In the genomic region with DNA sequence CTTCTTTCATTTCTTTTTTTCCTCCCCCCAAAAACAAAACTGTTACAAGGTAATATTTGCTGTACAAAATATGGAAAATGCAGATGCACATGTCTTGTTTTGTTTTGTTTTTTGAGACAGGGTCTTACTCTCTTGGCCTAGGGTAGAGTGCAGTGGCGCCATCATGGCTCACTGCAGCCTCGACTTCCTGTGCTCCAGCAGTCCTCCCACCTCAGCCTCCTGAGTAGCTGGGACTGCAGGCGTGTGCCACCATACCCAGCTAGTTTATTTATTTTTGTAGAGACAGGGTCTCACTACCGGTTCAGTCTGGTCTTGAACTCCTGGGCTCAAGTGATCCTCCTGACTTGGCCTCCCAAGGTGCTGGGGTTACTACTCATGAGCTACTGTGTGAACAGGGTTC, we compare ENCODE assay signal across 21 cellular contexts. TPM values are rescaled to one million over a fixed set of nuclear protein-coding genes. Genes with fewer than 3 reads are reported as not detected.
DNase-seq lines count a peak whose midpoint lies in the region; ATAC-seq and TF ChIP-seq lines count a peak whose summit lies in the region.
"Had no signal": no experiment of that assay in that cellular context is flagged by ENCODE, and none has a peak within 500 bp of the region (broad histone marks: within the 10 kb centered on the region; RNA-seq: fewer than 3 reads in every experiment).

No MANE protein-coding gene starts in this region.

- H3K4me3 ChIP-seq in breast epithelium: no peak overlapping the region
- H3K4me3 ChIP-seq: esophagus squamous epithelium, Peyer's patch, SJSA1, stomach had no signal

- H3K27me3 Mint-ChIP-seq in MCF 10A (ENCODE audit: insufficient read depth, unreplicated experiment): no peaks in the 10 kb centered on the region
- no peaks in the 10 kb centered on the region; the same call in 1 of the 2 replicates for H3K27me3 Mint-ChIP-seq in HFFc6 (ENCODE audit: insufficient read depth)
- H3K27me3 Mint-ChIP-seq in central memory CD8-positive, alpha-beta T cell: no peaks in the 10 kb centered on the region
- no peaks in the 10 kb centered on the region for H3K27me3 Mint-ChIP-seq in stimulated activated naive CD8-positive, alpha-beta T cell treated with anti-CD3 and anti-CD28 coated beads, Interleukin-15, amount 100 ng/mL, for 72 hours
- H3K27me3 Mint-ChIP-seq: activated B cell treated with CpG ODN at 0.5 μM for 24 hours, progenitor cell of endocrine pancreas, type B pancreatic cell had no signal

- H3K4me1 ChIP-seq in breast epithelium: no peaks in the 10 kb centered on the region
- H3K4me1 ChIP-seq: SJSA1 had no signal

- intact Hi-C loops in MCF 10A (cut with micrococcal nuclease): no loop called here
- intact Hi-C loops in breast epithelium (cut with DNase I; ENCODE audit: low total_unique reads): no loop called here

- no peak for TF ChIP-seq POLR2A in breast epithelium (IDR thresholded peaks at IDR 0.05)

- H3K27me3 ChIP-seq in breast epithelium: no peaks in the 10 kb centered on the region
- H3K27me3 ChIP-seq: esophagus squamous epithelium, Peyer's patch, SJSA1, stomach had no signal

- DNase-seq in MCF 10A (ENCODE audit: unreplicated experiment) (no peak), breast epithelium (ENCODE audit: low spot score in 2 of 2) (no peak), HFFc6 (no peak)
- no peak for DNase-seq in central memory CD8-positive, alpha-beta T cell (ENCODE audit: low spot score in 2 of 2)
- no peak for DNase-seq in stimulated activated naive CD8-positive, alpha-beta T cell treated with anti-CD3 and anti-CD28 coated beads, Interleukin-15, amount 100 ng/mL, for 72 hours
- no peak for DNase-seq in stimulated activated CD4-positive, alpha-beta T cell treated with anti-CD3 and anti-CD28 coated beads, Interleukin-4, amount 100 ng/mL, for 24 hours
- DNase-seq: activated B cell treated with CpG ODN at 0.5 μM for 24 hours; activated gamma-delta T cell treated with Interleukin-2 at 50 U/mL for 16 hours; COR-L47; esophagus squamous epithelium; H9; left colon; NCI-H1105; NCI-H2081; NK-92 treated with Interleukin-12 subunit alpha and Interleukin-12 subunit beta, amount 100 ng/mL, for 24 hours; Peyer's patch; stomach had no signal

- POLR2A ChIA-PET in MCF 10A (lab: Yijun Ruan, JAX): interaction anchor here (1.1 to 2.8 kb wide), 3 partner anchors 11 to 15 kb away, joined by 4 to 21 read pairs (median 5); a partner anchor contains a TSS

- H3K4me1 Mint-ChIP-seq in MCF 10A (ENCODE audit: insufficient read depth, unreplicated experiment) (peaks cover 41% of the 10 kb centered on the region), HFFc6 (ENCODE audit: low read depth) (peaks cover 29% of the 10 kb centered on the region)
- H3K4me1 Mint-ChIP-seq in central memory CD8-positive, alpha-beta T cell: peaks cover 88% of the 10 kb centered on the region
- H3K4me1 Mint-ChIP-seq in stimulated activated naive CD8-positive, alpha-beta T cell treated with anti-CD3 and anti-CD28 coated beads, Interleukin-15, amount 100 ng/mL, for 72 hours: peaks cover 92% of the 10 kb centered on the region

- CTCF ChIA-PET in MCF 10A (lab: Yijun Ruan, JAX): interaction anchor here (0.7 to 9.1 kb wide), 6 partner anchors 10 to 1904 kb away, joined by 3 to 73 read pairs (median 4); a partner anchor contains a TSS

- H3K4me3 Mint-ChIP-seq in MCF 10A (ENCODE audit: unreplicated experiment): no peak overlapping the region
- no peak overlapping the region for H3K4me3 Mint-ChIP-seq in HFFc6
- H3K4me3 Mint-ChIP-seq in central memory CD8-positive, alpha-beta T cell: no peak overlapping the region
- H3K4me3 Mint-ChIP-seq in stimulated activated naive CD8-positive, alpha-beta T cell treated with anti-CD3 and anti-CD28 coated beads, Interleukin-15, amount 100 ng/mL, for 72 hours: peak overlapping the region; percentile 16 to 32
- H3K4me3 Mint-ChIP-seq: activated B cell treated with CpG ODN at 0.5 μM for 24 hours, H9, type B pancreatic cell had no signal

- H3K36me3 Mint-ChIP-seq in MCF 10A (ENCODE audit: insufficient read depth, unreplicated experiment) (peaks cover 46% of the 10 kb centered on the region), HFFc6 (ENCODE audit: low read depth) (peaks cover 35% of the 10 kb centered on the region)
- peaks cover 21% of the 10 kb centered on the region for H3K36me3 Mint-ChIP-seq in central memory CD8-positive, alpha-beta T cell (ENCODE audit: insufficient read depth)

- BruUV-seq in MCF 10A (replicated peaks; lab: Mats Ljungman, UMichigan): no TSS peak

- no peak for TF ChIP-seq CTCF in MCF 10A (IDR thresholded peaks at IDR 0.05; ENCODE audit: unreplicated experiment)
- no peak for TF ChIP-seq CTCF in breast epithelium (IDR thresholded peaks at IDR 0.05)
- TF ChIP-seq CTCF in HFFc6 (IDR thresholded peaks at IDR 0.05): no peak

- ATAC-seq in central memory CD8-positive, alpha-beta T cell (replicated peaks; ENCODE audit: extremely low read depth, poor library complexity, severe bottlenecking): no peak
- peak; percentile 21 for ATAC-seq in stimulated activated naive CD8-positive, alpha-beta T cell treated with anti-CD3 and anti-CD28 coated beads, Interleukin-15, amount 100 ng/mL, for 72 hours
- ATAC-seq in HG03378 (IDR thresholded peaks at IDR 0.05; ENCODE audit: unreplicated experiment): no peak
- ATAC-seq: left colon had no signal

- no peak overlapping the region for H3K27ac ChIP-seq in breast epithelium
- H3K27ac ChIP-seq: esophagus squamous epithelium, Peyer's patch, SJSA1, stomach had no signal

- no peaks in the 10 kb centered on the region for H3K36me3 ChIP-seq in breast epithelium
- H3K36me3 ChIP-seq: Peyer's patch, stomach had no signal

- H3K27ac Mint-ChIP-seq in MCF 10A (ENCODE audit: low read depth, unreplicated experiment): peak overlapping the region; percentile 42
- peak overlapping the region; percentile 21; the same call in 1 of the 2 replicates for H3K27ac Mint-ChIP-seq in HFFc6
- H3K27ac Mint-ChIP-seq in central memory CD8-positive, alpha-beta T cell (ENCODE audit: low read depth): peak overlapping the region; percentile 47
- peak overlapping the region; percentile 42 to 73 for H3K27ac Mint-ChIP-seq in stimulated activated naive CD8-positive, alpha-beta T cell treated with anti-CD3 and anti-CD28 coated beads, Interleukin-15, amount 100 ng/mL, for 72 hours
- H3K27ac Mint-ChIP-seq: activated B cell treated with CpG ODN at 0.5 μM for 24 hours, progenitor cell of endocrine pancreas, type B pancreatic cell had no signal

- no peaks in the 10 kb centered on the region for H3K9me3 Mint-ChIP-seq in MCF 10A (ENCODE audit: unreplicated experiment)
- no peaks in the 10 kb centered on the region for H3K9me3 Mint-ChIP-seq in HFFc6
- no peaks in the 10 kb centered on the region for H3K9me3 Mint-ChIP-seq in central memory CD8-positive, alpha-beta T cell
- H3K9me3 Mint-ChIP-seq in stimulated activated naive CD8-positive, alpha-beta T cell treated with anti-CD3 and anti-CD28 coated beads, Interleukin-15, amount 100 ng/mL, for 72 hours: no peaks in the 10 kb centered on the region
- H3K9me3 Mint-ChIP-seq: H9, type B pancreatic cell had no signal

- no peaks in the 10 kb centered on the region for H3K9me3 ChIP-seq in breast epithelium
- H3K9me3 ChIP-seq: esophagus squamous epithelium, Peyer's patch, SJSA1, stomach had no signal

RNA-seq across cellular contexts. Expression of a gene that starts 15.5 kb away (rescaled TPM):
- total RNA-seq in MCF 10A (2022) (296 and 298 TPM in 2 replicates), breast epithelium (100 to 1,000 TPM in 1 of 3 donors, 10 to 100 TPM in 2; 91.1 to 126 (median 96.0) TPM)
- 100 to 1,000 TPM; 125 to 144 (median 136) TPM for total RNA-seq in HFFc6 (2021; fragmentation: NEBNext Ultra II Directional; extraction: Animal tissue kit (Norgen Biotek cat#: 25700))

Comparison
In these comparisons a context has a peak if more than half of its experiments do, and no peak if none do; other contexts are left out.
1. H3K4me3 Mint-ChIP-seq: peak in stimulated activated naive CD8-positive, alpha-beta T cell treated with anti-CD3 and anti-CD28 coated beads, Interleukin-15, amount 100 ng/mL, for 72 hours (2 of 2); none in MCF 10A (single experiment), HFFc6 (single experiment) and central memory CD8-positive, alpha-beta T cell (single experiment).
2. Peak in every context shown above with its lines, with median percentiles within 50 percentile points of each other: H3K27ac Mint-ChIP-seq.